ENCODE assay signal across 9 cellular contexts in the genomic region with DNA sequence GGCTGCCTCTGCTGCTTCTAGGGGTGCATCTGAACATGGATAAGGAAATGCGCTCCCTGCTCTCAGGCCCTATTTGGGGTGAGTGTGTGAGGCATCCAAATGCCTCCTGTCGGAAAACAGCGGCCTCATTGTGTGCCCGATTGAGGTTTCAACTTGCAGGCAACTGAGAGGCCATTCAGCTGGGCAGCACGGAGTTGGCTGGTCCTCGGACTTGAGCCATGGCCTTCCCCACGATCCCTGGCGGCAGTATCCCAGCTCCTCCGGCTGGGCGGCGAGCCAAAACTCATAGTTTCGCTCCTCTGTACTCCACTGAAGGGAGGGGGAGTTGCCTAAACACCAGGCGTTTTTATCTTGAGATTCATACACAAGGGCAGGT.
A peak's percentile ranks its signal among the peaks of the same experiment; 100 is the strongest.
DNase-seq lines count a peak whose midpoint lies in the region; TF ChIP-seq lines count a peak whose summit lies in the region.
"Had no signal": no experiment of that assay in that cellular context is flagged by ENCODE, and none has a peak within 500 bp of the region (broad histone marks: within the 10 kb centered on the region; RNA-seq: fewer than 3 reads in every experiment).

No MANE protein-coding gene starts in this region.

- no peaks in the 10 kb centered on the region for H3K36me3 ChIP-seq in ascending aorta
- H3K36me3 ChIP-seq: upper lobe of left lung had no signal

- H3K27me3 ChIP-seq in ascending aorta = no peaks in the 10 kb centered on the region

- intact Hi-C loops in ascending aorta (cut with DNase I) = no loop called here

- DNase-seq in NCI-H1694 (lab: John Stamatoyannopoulos, UW) = peak; percentile 13
- DNase-seq in NCI-H1694 treated with DMSO at 0.1 percent for 48 hours (lab: John Stamatoyannopoulos, UW) = no peak
- no peak for DNase-seq in coronary artery (ENCODE audit: low spot score)
- peak; percentile 60 for DNase-seq in islet precursor cell
- DNase-seq in substantia nigra (lab: John Stamatoyannopoulos, UW) = peak in 48 of 49 donors; percentile 4 to 78 (median 55)
- no peak for DNase-seq in stimulated activated CD4-positive, alpha-beta T cell treated with anti-CD3 and anti-CD28 coated beads, Interleukin-2, amount 100 ng/mL, for 24 hours
- DNase-seq in NCI-H1436 treated with DMSO at 0.1 percent for 48 hours (lab: John Stamatoyannopoulos, UW) = no peak
- no peak for DNase-seq in ascending aorta (ENCODE audit: low spot score in 2 of 2)

- H3K27ac ChIP-seq in coronary artery (no peak overlapping the region), substantia nigra (ENCODE audit: low read depth, low read length, poor library complexity, severe bottlenecking) (no peak overlapping the region), ascending aorta (no peak overlapping the region)
- H3K27ac ChIP-seq: upper lobe of left lung had no signal

- TF ChIP-seq CTCF in coronary artery (IDR thresholded peaks at IDR 0.05) (no peak), ascending aorta (IDR thresholded peaks at IDR 0.05) (no peak)

- H3K4me3 ChIP-seq in coronary artery (peak overlapping the region; percentile 66), ascending aorta (no peak overlapping the region)

- H3K4me1 ChIP-seq in ascending aorta = peaks cover 0 to 12% of the 10 kb centered on the region in 2 donors

- H3K9me3 ChIP-seq in ascending aorta = no peaks in the 10 kb centered on the region
- H3K9me3 ChIP-seq: upper lobe of left lung had no signal

Comparison
In these comparisons a context has a peak if more than half of its experiments do, and no peak if none do; other contexts are left out.
1. DNase-seq: peak in NCI-H1694 (single experiment), islet precursor cell (single experiment) and substantia nigra (48 of 49); none in NCI-H1694 treated with DMSO at 0.1 percent for 48 hours (single experiment), coronary artery (single experiment), stimulated activated CD4-positive, alpha-beta T cell treated with anti-CD3 and anti-CD28 coated beads, Interleukin-2, amount 100 ng/mL, for 24 hours (0 of 2), NCI-H1436 treated with DMSO at 0.1 percent for 48 hours (single experiment) and ascending aorta (0 of 2).